Comparison of ENCODE assay signal across 13 cellular contexts in the genomic region with DNA sequence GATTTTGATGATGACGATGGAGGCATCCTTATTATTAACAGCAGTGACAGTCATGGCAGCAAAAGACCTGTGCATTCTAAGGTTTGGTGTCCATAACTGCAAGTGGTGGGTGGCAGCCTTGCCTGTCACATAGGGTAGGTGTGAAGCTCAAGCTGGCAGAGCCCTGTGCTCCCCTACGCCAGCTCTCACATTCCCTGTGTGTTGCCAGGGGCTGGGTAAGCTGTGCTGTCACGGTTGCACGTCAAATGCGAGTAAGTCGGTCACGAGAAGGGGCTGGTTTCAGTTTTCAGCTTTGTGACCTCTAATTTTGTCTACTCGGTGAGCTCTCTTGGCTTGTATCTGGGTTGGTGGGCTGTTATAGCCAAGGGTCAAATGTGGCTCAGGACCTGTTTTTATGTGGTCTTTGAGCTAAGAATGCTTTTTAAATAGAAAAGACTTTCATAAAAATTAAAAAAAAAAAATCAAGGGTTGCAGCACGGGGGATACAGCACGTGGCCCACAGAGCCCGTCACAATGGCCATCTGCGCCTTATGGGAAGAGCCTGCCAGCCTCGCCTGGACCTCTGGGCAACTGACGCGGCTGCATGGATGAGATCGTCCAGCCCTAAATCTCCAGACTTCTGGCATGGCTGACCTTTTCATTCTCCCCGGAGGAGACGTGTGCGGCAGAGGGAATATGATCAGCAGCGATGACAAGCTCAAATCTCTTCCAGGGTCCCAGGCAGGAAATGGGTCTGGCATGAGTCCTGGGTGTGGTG.
A peak's percentile ranks its signal among the peaks of the same experiment; 100 is the strongest.
DNase-seq lines count a peak whose midpoint lies in the region; ATAC-seq and TF ChIP-seq lines count a peak whose summit lies in the region.
"Had no signal": no experiment of that assay in that cellular context is flagged by ENCODE, and none has a peak within 500 bp of the region (broad histone marks: within the 10 kb centered on the region; RNA-seq: fewer than 3 reads in every experiment).

No MANE protein-coding gene starts in this region.

- no peaks in the 10 kb centered on the region for H3K9me3 ChIP-seq in body of pancreas
- H3K9me3 ChIP-seq: adrenal gland had no signal

- H3K27ac ChIP-seq in angular gyrus (ENCODE audit: low read depth, low read length), result peak overlapping the region; percentile 32
- no peak overlapping the region for H3K27ac ChIP-seq in body of pancreas
- H3K27ac ChIP-seq: adrenal gland, foreskin keratinocyte had no signal

- no peak for TF ChIP-seq CTCF in body of pancreas (IDR thresholded peaks at IDR 0.05)

- ATAC-seq in HG02973 (IDR thresholded peaks at IDR 0.05; ENCODE audit: unreplicated experiment) (peak; percentile 47), body of pancreas (no peak), HG03439 (IDR thresholded peaks at IDR 0.05; ENCODE audit: unreplicated experiment) (no peak)
- ATAC-seq: foreskin keratinocyte had no signal

- TF ChIP-seq POLR2A in body of pancreas (IDR thresholded peaks at IDR 0.05), result no peak

- no peaks in the 10 kb centered on the region for H3K4me1 ChIP-seq in body of pancreas
- H3K4me1 ChIP-seq: foreskin keratinocyte had no signal

- WGBS in body of pancreas, 2 donors, result 43 to 53% methylated on average over 20 of the region's 20 CpGs

- DNase-seq in AG20443 (ENCODE audit: low spot score), result peak; percentile 46
- peak; percentile 48 for DNase-seq in GM19240 (ENCODE audit: insufficient read length, low spot score)
- DNase-seq in body of pancreas, result no peak
- DNase-seq in NCI-H526 (lab: John Stamatoyannopoulos, UW), result no peak
- DNase-seq in NCI-H1436 treated with DMSO at 0.1 percent for 48 hours (lab: John Stamatoyannopoulos, UW), result no peak
- DNase-seq: AML-193, foreskin keratinocyte, NCI-H1105, nephron progenitor cell had no signal

- intact Hi-C loops in body of pancreas (cut with DNase I), result no loop called here

- H3K27me3 ChIP-seq in body of pancreas, result peaks cover 0 to 12% of the 10 kb centered on the region in 2 donors

- H3K36me3 ChIP-seq in body of pancreas (replicated peaks in 1 of 2; ENCODE audit: insufficient read depth in 1 of 2, low read depth in 2 of 2), result no peaks in the 10 kb centered on the region
- H3K36me3 ChIP-seq: adrenal gland had no signal

- H3K4me3 ChIP-seq in body of pancreas, result no peak overlapping the region
- H3K4me3 ChIP-seq: adrenal gland had no signal

Comparison
In these comparisons a context has a peak if more than half of its experiments do, and no peak if none do; other contexts are left out.
1. DNase-seq: peak in AG20443 (single experiment) and GM19240 (single experiment); none in body of pancreas (0 of 4), NCI-H526 (0 of 2) and NCI-H1436 treated with DMSO at 0.1 percent for 48 hours (single experiment).